In the genomic region with DNA sequence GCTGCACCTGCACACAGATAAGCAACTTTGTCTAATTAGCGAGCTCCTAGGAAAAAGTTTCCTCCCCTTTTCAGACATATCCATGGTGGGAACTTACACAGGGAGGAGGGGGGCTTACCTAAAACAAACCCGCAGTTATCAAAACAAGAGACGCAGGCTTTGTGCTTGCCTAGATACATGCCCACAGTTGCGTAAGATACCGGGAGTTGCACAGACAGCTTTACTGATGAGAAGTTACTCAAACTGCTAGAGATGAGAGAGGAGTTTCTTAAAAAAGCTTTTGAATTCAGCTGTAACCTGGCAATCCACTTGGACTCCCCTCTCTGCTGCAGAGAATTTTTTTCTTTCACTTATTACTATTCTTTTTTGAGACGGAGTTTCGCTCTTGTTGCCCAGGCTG, we compare ENCODE assay signal across 22 cellular contexts. TPM values are rescaled to one million over a fixed set of nuclear protein-coding genes. Genes with fewer than 3 reads are reported as not detected.
DNase-seq lines count a peak whose midpoint lies in the region; ATAC-seq and TF ChIP-seq lines count a peak whose summit lies in the region.
"Had no signal": no experiment of that assay in that cellular context is flagged by ENCODE, and none has a peak within 500 bp of the region (broad histone marks: within the 10 kb centered on the region; RNA-seq: fewer than 3 reads in every experiment).

No MANE protein-coding gene starts in this region.

- H3K9me3 Mint-ChIP-seq in WTC11, result peaks cover 8% of the 10 kb centered on the region
- H3K9me3 Mint-ChIP-seq in activated naive CD8-positive, alpha-beta T cell treated with anti-CD3 and anti-CD28 coated beads, Interleukin-2, amount 50 U/mL, for 24 hours, result no peaks in the 10 kb centered on the region

- peaks cover 4% of the 10 kb centered on the region for H3K36me3 Mint-ChIP-seq in WTC11
- H3K36me3 Mint-ChIP-seq in activated naive CD8-positive, alpha-beta T cell treated with anti-CD3 and anti-CD28 coated beads, Interleukin-2, amount 50 U/mL, for 24 hours (ENCODE audit: low read depth), result no peaks in the 10 kb centered on the region
- H3K36me3 Mint-ChIP-seq: CD4-positive, alpha-beta memory T cell had no signal

- H3K4me3 Mint-ChIP-seq in WTC11, result no peak overlapping the region
- no peak overlapping the region for H3K4me3 Mint-ChIP-seq in activated naive CD8-positive, alpha-beta T cell treated with anti-CD3 and anti-CD28 coated beads, Interleukin-2, amount 50 U/mL, for 24 hours
- H3K4me3 Mint-ChIP-seq: CD4-positive, alpha-beta memory T cell; nephron had no signal

- H3K4me3 ChIP-seq in fibroblast of villous mesenchyme (ENCODE audit: low read depth, low read length), result no peak overlapping the region
- no peak overlapping the region for H3K4me3 ChIP-seq in H7 (ENCODE audit: insufficient read depth, low read depth, low read length)
- H3K4me3 ChIP-seq: heart left ventricle, MG63, right lobe of liver, thyroid gland had no signal

- peaks cover 38% of the 10 kb centered on the region for H3K4me1 Mint-ChIP-seq in WTC11
- no peaks in the 10 kb centered on the region for H3K4me1 Mint-ChIP-seq in activated naive CD8-positive, alpha-beta T cell treated with anti-CD3 and anti-CD28 coated beads, Interleukin-2, amount 50 U/mL, for 24 hours
- H3K4me1 Mint-ChIP-seq: CD4-positive, alpha-beta memory T cell; nephron had no signal

- DNase-seq in NOMO-1 (lab: John Stamatoyannopoulos, UW; ENCODE audit: unreplicated experiment in 2 of 2), result peak; percentile 36 to 57
- no peak for DNase-seq in WTC11 (ENCODE audit: low spot score)
- peak; percentile 21 for DNase-seq in fibroblast of villous mesenchyme (ENCODE audit: low read depth)
- DNase-seq in renal cortical epithelial cell (ENCODE audit: low read depth), result peak; percentile 33
- no peak for DNase-seq in H7
- DNase-seq in activated naive CD8-positive, alpha-beta T cell treated with anti-CD3 and anti-CD28 coated beads, Interleukin-2, amount 50 U/mL, for 24 hours, result no peak
- DNase-seq: activated CD4-positive, alpha-beta T cell treated with anti-CD3 and anti-CD28 coated beads, Interleukin-2, amount 50 U/mL, for 1 hour; activated naive CD4-positive, alpha-beta T cell treated with anti-CD3 and anti-CD28 coated beads, Interleukin-2, amount 50 U/mL, for 16 hours; CD4-positive, alpha-beta memory T cell; heart left ventricle; MG63; NCI-H187; NCI-H526 treated with DMSO at 0.1 percent for 48 hours; right lobe of liver; stimulated activated naive CD8-positive, alpha-beta T cell treated with anti-CD3 and anti-CD28 coated beads, Interleukin-15, Interleukin-2, amounts not matched to agents 100 U/mL and 50 U/mL, for 24 hours; thyroid gland had no signal

- H3K27me3 ChIP-seq in H7 (ENCODE audit: control insufficient read depth, insufficient read depth, low read length), result no peaks in the 10 kb centered on the region
- H3K27me3 ChIP-seq: right lobe of liver, thyroid gland had no signal

- ATAC-seq in WTC11 (no peak), HG03159 (IDR thresholded peaks at IDR 0.05; ENCODE audit: unreplicated experiment) (no peak)
- no peak for ATAC-seq in activated naive CD8-positive, alpha-beta T cell treated with anti-CD3 and anti-CD28 coated beads, Interleukin-2, amount 50 U/mL, for 24 hours
- ATAC-seq: heart left ventricle; SK-N-SH treated with all-trans-retinoic acid at 6 μM for 48 hours; stimulated activated naive CD8-positive, alpha-beta T cell treated with anti-CD3 and anti-CD28 coated beads, Interleukin-15, Interleukin-2, amounts not matched to agents 100 U/mL and 50 U/mL, for 24 hours had no signal

- H3K27ac Mint-ChIP-seq in WTC11, result no peak overlapping the region
- no peak overlapping the region for H3K27ac Mint-ChIP-seq in activated naive CD8-positive, alpha-beta T cell treated with anti-CD3 and anti-CD28 coated beads, Interleukin-2, amount 50 U/mL, for 24 hours
- H3K27ac Mint-ChIP-seq: CD4-positive, alpha-beta memory T cell had no signal

- peaks cover 14% of the 10 kb centered on the region for H3K27me3 Mint-ChIP-seq in WTC11 (ENCODE audit: low read depth)
- peaks cover 24% of the 10 kb centered on the region for H3K27me3 Mint-ChIP-seq in activated naive CD8-positive, alpha-beta T cell treated with anti-CD3 and anti-CD28 coated beads, Interleukin-2, amount 50 U/mL, for 24 hours

- POLR2A ChIA-PET in WTC11 (lab: Charles Lee), result no interaction called here

- CTCF ChIA-PET in WTC11 (lab: Charles Lee), result no interaction called here

- H3K36me3 ChIP-seq in H7 (replicated peaks; ENCODE audit: control insufficient read depth, insufficient read depth, low read length), result no peaks in the 10 kb centered on the region
- H3K36me3 ChIP-seq: heart left ventricle, MG63, right lobe of liver, thyroid gland had no signal

- TF ChIP-seq CTCF in WTC11 (IDR thresholded peaks at IDR 0.05) (no peak), fibroblast of villous mesenchyme (IDR thresholded peaks at IDR 0.05; ENCODE audit: insufficient read depth, low read depth, low read length) (no peak)

TF ChIP-seq in WTC11, 78 proteins besides CTCF, POLR2A, EP300 and RAD21:
- TF ChIP-seq OVOL2 (CRISPR knock-in tag; IDR thresholded peaks at IDR 0.05; ENCODE audit: borderline replicate concordance) (no peak), ZNF121 (CRISPR knock-in tag; IDR thresholded peaks at IDR 0.05) (no peak), GABPB1 (CRISPR knock-in tag; IDR thresholded peaks at IDR 0.05) (0 out of 2 replicates have a peak, but pooled peaks have one; percentile 40), FOXJ3 (CRISPR knock-in tag; IDR thresholded peaks at IDR 0.05; ENCODE audit: borderline replicate concordance) (no peak), TCF7 (CRISPR knock-in tag; IDR thresholded peaks at IDR 0.05; ENCODE audit: low read depth) (no peak)
TF ChIP-seq in WTC11: peak in this region for 1.

RNA-seq across cellular contexts. Expression of a gene that starts 6.8 kb away (rescaled TPM):
- total RNA-seq in WTC11 (2021) (0.07 TPM in 1 of 3 replicates, not detected in the others), fibroblast of villous mesenchyme (not detected in 2 replicates), renal cortical epithelial cell (not detected in 2 replicates)
- total RNA-seq in H7 (2014; rRNA removed; shearing (Covaris generic)), result not detected in 2 replicates
- total RNA-seq: cardiac septum; CD4-positive, alpha-beta memory T cell; dermis microvascular lymphatic vessel endothelial cell; heart left ventricle; liver; right lobe of liver had no signal

RNA-seq across cellular contexts. Expression of a gene that starts 15.4 kb away (rescaled TPM):
- 0.05 to 0.09 TPM (median 0.07 TPM) in 3 replicates for total RNA-seq in WTC11 (2021)
- total RNA-seq in fibroblast of villous mesenchyme, result not detected in 2 replicates
- total RNA-seq in renal cortical epithelial cell, result not detected in 2 replicates
- total RNA-seq in H7 (2014; rRNA removed; shearing (Covaris generic)), result not detected in 2 replicates
- total RNA-seq: cardiac septum; CD4-positive, alpha-beta memory T cell; dermis microvascular lymphatic vessel endothelial cell; heart left ventricle; thyroid gland had no signal

RNA-seq across cellular contexts. Expression of a gene that starts 59.7 kb away (rescaled TPM):
- total RNA-seq in WTC11 (2021) (34.6 to 42.8 TPM (median 36.4 TPM) in 3 replicates), fibroblast of villous mesenchyme (41.9 and 47.9 TPM in 2 replicates), renal cortical epithelial cell (76.2 and 146 TPM in 2 replicates)
- 25.5 and 27.3 TPM in 2 replicates for total RNA-seq in H7 (2014; rRNA removed; shearing (Covaris generic))

RNA-seq across cellular contexts. Expression of a gene that starts 60.0 kb away (rescaled TPM):
- 12.7 to 14.9 TPM (median 12.9 TPM) in 3 replicates for total RNA-seq in WTC11 (2021)
- 0.32 TPM in 1 of 2 replicates, not detected in the other for total RNA-seq in fibroblast of villous mesenchyme
- total RNA-seq in renal cortical epithelial cell, result 4.7 and 5.0 TPM in 2 replicates
- 7.1 and 7.6 TPM in 2 replicates for total RNA-seq in H7 (2014; rRNA removed; shearing (Covaris generic))
- total RNA-seq: CD4-positive, alpha-beta memory T cell had no signal

Comparison
In these comparisons a context has a peak if more than half of its experiments do, and no peak if none do; other contexts are left out.
1. DNase-seq: peak in NOMO-1 (2 of 2), fibroblast of villous mesenchyme (single experiment) and renal cortical epithelial cell (single experiment); none in WTC11 (single experiment), H7 (single experiment) and activated naive CD8-positive, alpha-beta T cell treated with anti-CD3 and anti-CD28 coated beads, Interleukin-2, amount 50 U/mL, for 24 hours (single experiment).